13 cellular contexts compared by ENCODE assay signal in the genomic region with DNA sequence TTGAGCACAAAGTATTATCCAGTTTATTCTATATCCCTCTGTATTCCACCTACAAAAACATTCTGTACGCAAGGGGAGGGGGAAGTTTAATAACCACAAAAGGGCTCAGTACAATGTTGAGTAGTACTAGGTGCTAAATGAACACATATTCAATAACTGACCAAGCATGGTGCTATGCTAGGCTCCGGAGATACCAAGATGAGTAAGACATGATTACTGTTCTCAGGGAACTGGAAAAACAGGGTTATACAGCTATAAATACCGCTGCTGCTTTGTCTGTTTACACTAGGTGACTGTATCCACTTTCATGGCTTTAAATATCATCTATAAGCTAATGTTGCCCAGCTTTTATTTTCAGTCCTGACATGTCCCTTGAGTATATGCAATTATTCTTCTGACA.
DNase-seq lines count a peak whose midpoint lies in the region; ATAC-seq and TF ChIP-seq lines count a peak whose summit lies in the region.
"Had no signal": no experiment of that assay in that cellular context is flagged by ENCODE, and none has a peak within 500 bp of the region (broad histone marks: within the 10 kb centered on the region; RNA-seq: fewer than 3 reads in every experiment).

No MANE protein-coding gene starts in this region.

- no peaks in the 10 kb centered on the region for H3K4me1 Mint-ChIP-seq in activated T-helper 17 cell treated with anti-CD3 and anti-CD28 coated beads, Interleukin-2, amount 50 U/mL, for 72 hours
- H3K4me1 Mint-ChIP-seq in endothelial cell (ENCODE audit: unreplicated experiment), result no peaks in the 10 kb centered on the region
- no peaks in the 10 kb centered on the region for H3K4me1 Mint-ChIP-seq in activated naive CD4-positive, alpha-beta T cell treated with anti-CD3 and anti-CD28 coated beads for 36 hours (ENCODE audit: low read depth)
- H3K4me1 Mint-ChIP-seq: neural crest cell had no signal

- no peaks in the 10 kb centered on the region for H3K27me3 Mint-ChIP-seq in activated T-helper 17 cell treated with anti-CD3 and anti-CD28 coated beads, Interleukin-2, amount 50 U/mL, for 72 hours
- H3K27me3 Mint-ChIP-seq in endothelial cell (ENCODE audit: unreplicated experiment), result no peaks in the 10 kb centered on the region
- H3K27me3 Mint-ChIP-seq in activated naive CD4-positive, alpha-beta T cell treated with anti-CD3 and anti-CD28 coated beads for 36 hours (ENCODE audit: low read depth), result no peaks in the 10 kb centered on the region

- no peak overlapping the region for H2AFZ ChIP-seq in mesenchymal stem cell (ENCODE audit: low read depth, low read length)

- no peak overlapping the region for H2BK5ac ChIP-seq in mesenchymal stem cell (ENCODE audit: low read depth, low read length, poor library complexity, severe bottlenecking)

- no peaks in the 10 kb centered on the region for H3K4me1 ChIP-seq in mesenchymal stem cell (ENCODE audit: control insufficient read depth, insufficient read depth, low read depth, low read length)
- H3K4me1 ChIP-seq: tibial artery had no signal

- CTCF ChIA-PET in activated naive CD4-positive, alpha-beta T cell treated with anti-CD3 and anti-CD28 coated beads for 36 hours (lab: Charles Lee), result interaction anchor here (0.9 kb wide), 1 partner anchor 148 kb away, joined by 3 read pairs; no protein-coding TSS in a partner anchor

- H3K4me3 ChIP-seq in mesenchymal stem cell (ENCODE audit: insufficient read depth in 1 of 2, low read depth in 1 of 2, low read length in 2 of 2), result no peak overlapping the region
- H3K4me3 ChIP-seq: tibial artery had no signal

- H3K27me3 ChIP-seq in mesenchymal stem cell (ENCODE audit: control insufficient read depth in 1 of 2, insufficient read depth in 1 of 2, low read length in 2 of 2), result no peaks in the 10 kb centered on the region
- H3K27me3 ChIP-seq: tibial artery had no signal

- H2AK5ac ChIP-seq in mesenchymal stem cell (ENCODE audit: low read length, severe bottlenecking), result no peak overlapping the region

- H3K36me3 Mint-ChIP-seq in activated T-helper 17 cell treated with anti-CD3 and anti-CD28 coated beads, Interleukin-2, amount 50 U/mL, for 72 hours (ENCODE audit: low read depth), result peaks cover 60% of the 10 kb centered on the region
- H3K36me3 Mint-ChIP-seq in endothelial cell (ENCODE audit: low read depth, unreplicated experiment), result no peaks in the 10 kb centered on the region
- peaks cover 9% of the 10 kb centered on the region for H3K36me3 Mint-ChIP-seq in activated naive CD4-positive, alpha-beta T cell treated with anti-CD3 and anti-CD28 coated beads for 36 hours (ENCODE audit: low read depth)

- intact Hi-C loops in activated naive CD4-positive, alpha-beta T cell treated with anti-CD3 and anti-CD28 coated beads for 36 hours (cut with micrococcal nuclease), result no loop called here

- no peaks in the 10 kb centered on the region for H3K79me1 ChIP-seq in mesenchymal stem cell (replicated peaks; ENCODE audit: low read length, poor library complexity, severe bottlenecking)

- H3K4me2 ChIP-seq in mesenchymal stem cell (ENCODE audit: low read length, poor library complexity, severe bottlenecking), result no peak overlapping the region

- H3K18ac ChIP-seq in mesenchymal stem cell (ENCODE audit: low read depth in 1 of 2, low read length in 2 of 2), result no peak overlapping the region

- no peaks in the 10 kb centered on the region for H3K9me3 Mint-ChIP-seq in activated T-helper 17 cell treated with anti-CD3 and anti-CD28 coated beads, Interleukin-2, amount 50 U/mL, for 72 hours
- no peaks in the 10 kb centered on the region for H3K9me3 Mint-ChIP-seq in endothelial cell (ENCODE audit: unreplicated experiment)
- no peaks in the 10 kb centered on the region for H3K9me3 Mint-ChIP-seq in activated naive CD4-positive, alpha-beta T cell treated with anti-CD3 and anti-CD28 coated beads for 36 hours
- H3K9me3 Mint-ChIP-seq: neural crest cell had no signal

- H2BK120ac ChIP-seq in mesenchymal stem cell (ENCODE audit: low read depth, low read length), result no peak overlapping the region

- no peak overlapping the region for H3K4me3 Mint-ChIP-seq in activated T-helper 17 cell treated with anti-CD3 and anti-CD28 coated beads, Interleukin-2, amount 50 U/mL, for 72 hours
- H3K4me3 Mint-ChIP-seq in endothelial cell (ENCODE audit: unreplicated experiment), result no peak overlapping the region
- no peak overlapping the region for H3K4me3 Mint-ChIP-seq in activated naive CD4-positive, alpha-beta T cell treated with anti-CD3 and anti-CD28 coated beads for 36 hours
- H3K4me3 Mint-ChIP-seq: neural crest cell had no signal

- peak; percentile 12 for DNase-seq in DMS153 treated with DMSO at 0.1 percent for 48 hours (lab: John Stamatoyannopoulos, UW; ENCODE audit: unreplicated experiment)
- DNase-seq in HT-29 (ENCODE audit: low spot score), result peak; percentile 72
- DNase-seq in mesenchymal stem cell, result peak; percentile 83
- DNase-seq in endothelial cell (ENCODE audit: low spot score), result no peak
- no peak for DNase-seq in superior temporal gyrus (ENCODE audit: extremely low spot score)
- no peak for DNase-seq in activated naive CD4-positive, alpha-beta T cell treated with anti-CD3 and anti-CD28 coated beads for 36 hours
- no peak for DNase-seq in foreskin melanocyte
- DNase-seq: activated naive CD4-positive, alpha-beta T cell; stimulated activated CD4-positive, alpha-beta T cell treated with anti-CD3 and anti-CD28 coated beads, Interleukin-4, amount 100 ng/mL, for 24 hours; tibial artery had no signal

- no peak overlapping the region for H4K8ac ChIP-seq in mesenchymal stem cell (ENCODE audit: low read length)

- no peak overlapping the region for H3K9ac ChIP-seq in mesenchymal stem cell (ENCODE audit: low read length)

- no peak overlapping the region for H2BK12ac ChIP-seq in mesenchymal stem cell (ENCODE audit: low read length in 2 of 2)

- no peak overlapping the region for H3K14ac ChIP-seq in mesenchymal stem cell (ENCODE audit: low read length in 2 of 2)

- H3K4ac ChIP-seq in mesenchymal stem cell (ENCODE audit: low read depth in 1 of 2, low read length in 2 of 2), result no peak overlapping the region

- no peaks in the 10 kb centered on the region for H3K9me3 ChIP-seq in mesenchymal stem cell (ENCODE audit: control insufficient read depth, low read length)
- H3K9me3 ChIP-seq: tibial artery had no signal

- H3K27ac ChIP-seq in mesenchymal stem cell (ENCODE audit: low read length, poor library complexity, severe bottlenecking), result no peak overlapping the region
- H3K27ac ChIP-seq: tibial artery had no signal

- peaks cover 0 to 62% of the 10 kb centered on the region in 2 experiments for H3K36me3 ChIP-seq in mesenchymal stem cell (ENCODE audit: control insufficient read depth in 1 of 2, insufficient read depth in 2 of 2, low read depth in 1 of 2, low read length in 2 of 2)

- H2BK15ac ChIP-seq in mesenchymal stem cell (ENCODE audit: low read depth, poor library complexity, severe bottlenecking), result no peak overlapping the region

- H4K91ac ChIP-seq in mesenchymal stem cell (ENCODE audit: low read length), result no peak overlapping the region

- WGBS in mesenchymal stem cell, result 25% methylated on average over 2 of the region's 3 CpGs

- TF ChIP-seq CTCF in endothelial cell (IDR thresholded peaks at IDR 0.05; ENCODE audit: unreplicated experiment), result no peak

- ATAC-seq in activated T-helper 17 cell treated with anti-CD3 and anti-CD28 coated beads, Interleukin-2, amount 50 U/mL, for 72 hours (replicated peaks), result peak; percentile 19
- ATAC-seq: activated CD4-positive, CD25-positive, alpha-beta regulatory T cell treated with anti-CD3 and anti-CD28 coated beads, Interleukin-2, amount 50 U/mL, for 24 hours had no signal

- no peak overlapping the region for H3K23ac ChIP-seq in mesenchymal stem cell (ENCODE audit: low read length in 2 of 2)

- no peak overlapping the region for H3K27ac Mint-ChIP-seq in activated T-helper 17 cell treated with anti-CD3 and anti-CD28 coated beads, Interleukin-2, amount 50 U/mL, for 72 hours
- H3K27ac Mint-ChIP-seq in endothelial cell (ENCODE audit: unreplicated experiment), result no peak overlapping the region
- no peak overlapping the region for H3K27ac Mint-ChIP-seq in activated naive CD4-positive, alpha-beta T cell treated with anti-CD3 and anti-CD28 coated beads for 36 hours

Comparison
In these comparisons a context has a peak if more than half of its experiments do, and no peak if none do; other contexts are left out.
1. DNase-seq: peak in DMS153 treated with DMSO at 0.1 percent for 48 hours (single experiment), HT-29 (single experiment) and mesenchymal stem cell (single experiment); none in endothelial cell (single experiment), superior temporal gyrus (single experiment), activated naive CD4-positive, alpha-beta T cell treated with anti-CD3 and anti-CD28 coated beads for 36 hours (single experiment) and foreskin melanocyte (single experiment).